1 cellular context compared by ENCODE assay signal in genomic region chr1:28962114-28962831, GRCh38.
TF ChIP-seq lines count a peak whose summit lies in the region.

No MANE protein-coding gene starts in this region.

TF ChIP-seq in K562, 482 proteins besides CTCF, POLR2A, EP300 and RAD21 (continued from another document):
- 0 out of 2 replicates have a peak, but pooled peaks have one; percentile 21 for TF ChIP-seq ZNF398 (CRISPR knock-in tag; IDR thresholded peaks at IDR 0.05)
TF ChIP-seq in K562: peak in this region for 3; not testable (repeated sequence) for 479.
